1 cellular context compared by ENCODE assay signal in the genomic region with DNA sequence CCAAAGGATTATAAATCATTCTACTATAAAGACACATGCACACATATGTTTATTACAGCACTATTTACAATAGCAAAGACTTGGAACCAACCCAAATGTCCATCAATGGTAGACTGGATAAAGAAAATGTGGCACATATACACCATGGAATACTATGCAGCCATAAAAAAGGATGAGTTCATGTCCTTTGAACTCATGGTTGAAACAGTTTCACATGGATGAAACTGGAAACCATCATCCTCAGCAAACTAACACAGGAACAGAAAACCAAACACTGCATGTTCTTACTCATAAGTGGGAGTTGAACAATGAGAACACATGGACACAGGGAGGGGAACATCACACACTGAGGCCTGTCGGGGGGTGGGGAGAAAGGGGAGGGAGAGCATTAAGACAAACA.
TF ChIP-seq lines count a peak whose summit lies in the region.
"Not testable (repeated sequence)": the region's sequence is repeated elsewhere in the genome, so short reads cannot be mapped to it uniquely, and the experiment has no call there.

No MANE protein-coding gene starts in this region.

- peaks cover 11% of the 10 kb centered on the region for H3K4me1 ChIP-seq in HEK293 (ENCODE audit: control insufficient read depth, insufficient read depth, low read length)

- not testable (repeated sequence) for H3K9me3 ChIP-seq in HEK293 (ENCODE audit: control insufficient read depth, insufficient read depth, low read depth, low read length)

- not testable (repeated sequence) for H3K4me3 ChIP-seq in HEK293 (ENCODE audit: low read depth, low read length)

- not testable (repeated sequence) for TF ChIP-seq CTCF in HEK293 (tag by site-specific recombination; IDR thresholded peaks at IDR 0.05)

- H3K27ac ChIP-seq in HEK293 (ENCODE audit: extremely low read depth, low read depth, low read length): not testable (repeated sequence)

- H3K36me3 ChIP-seq in HEK293 (ENCODE audit: control insufficient read depth in 2 of 2, insufficient read depth in 1 of 2, low read length in 2 of 2): not testable (repeated sequence)

- POLR2A ChIA-PET in HEK293 (lab: Yijun Ruan, JAX): not testable (repeated sequence)

- CTCF ChIA-PET in HEK293 (lab: Yijun Ruan, JAX): not testable (repeated sequence)

TF ChIP-seq in HEK293, 187 proteins besides CTCF, POLR2A, EP300 and RAD21:
- peak; percentile 82 for TF ChIP-seq ZNF146 (tag by site-specific recombination; IDR thresholded peaks at IDR 0.05)
- TF ChIP-seq, protein P1, sequence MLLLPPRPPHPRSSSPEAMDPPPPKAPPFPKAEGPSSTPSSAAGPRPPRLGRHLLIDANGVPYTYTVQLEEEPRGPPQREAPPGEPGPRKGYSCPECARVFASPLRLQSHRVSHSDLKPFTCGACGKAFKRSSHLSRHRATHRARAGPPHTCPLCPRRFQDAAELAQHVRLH (tag by site-specific recombination; IDR thresholded peaks at IDR 0.05): peak; percentile 63; the same call in 1 of the 2 replicates
TF ChIP-seq in HEK293: peak in this region for 2; not testable (repeated sequence) for 185.
